In genomic region chr10:31927597-31928530, GRCh38 we compare ENCODE assay signal across 8 cellular contexts. TPM values are rescaled to one million over a fixed set of nuclear protein-coding genes. Genes with fewer than 3 reads are reported as not detected.
DNase-seq lines count a peak whose midpoint lies in the region; ATAC-seq lines count a peak whose summit lies in the region.

No MANE protein-coding gene starts in this region.

- peak overlapping the region; percentile 89 for H3K4me3 ChIP-seq in ACC112 (ENCODE audit: low read depth, low read length)

- H3K27me3 ChIP-seq in ACC112 (ENCODE audit: insufficient read depth, low read length) = no peaks in the 10 kb centered on the region

- H3K9me3 Mint-ChIP-seq in activated CD4-positive, alpha-beta memory T cell treated with anti-CD3 and anti-CD28 coated beads, Interleukin-2, amount 10 ng/mL, durations not matched to agents 7 days and 5 days = no peaks in the 10 kb centered on the region
- no peaks in the 10 kb centered on the region for H3K9me3 Mint-ChIP-seq in effector memory CD8-positive, alpha-beta T cell

- peaks cover 64% of the 10 kb centered on the region for H3K79me2 ChIP-seq in ACC112 (ENCODE audit: control insufficient read depth, insufficient read depth, low read length, unreplicated experiment)

- DNase-seq in NCI-H69 (lab: John Stamatoyannopoulos, UW) (peak; percentile 85), lung microvascular endothelial cell (ENCODE audit: low read depth in 2 of 2) (peak; percentile 48 to 64)
- peak; percentile 63 for DNase-seq in activated CD4-positive, alpha-beta memory T cell treated with anti-CD3 and anti-CD28 coated beads, Interleukin-2, amount 10 ng/mL, durations not matched to agents 7 days and 5 days
- DNase-seq in effector memory CD8-positive, alpha-beta T cell = peak; percentile 28 to 41 (median 39)
- DNase-seq in stimulated activated CD8-positive, alpha-beta memory T cell treated with anti-CD3 and anti-CD28 coated beads, Interleukin-4, amount 100 ng/mL, for 24 hours (ENCODE audit: low read depth) = peak; percentile 43

- H2AFZ ChIP-seq in ACC112 (ENCODE audit: low read length, unreplicated experiment) = peak overlapping the region; percentile 87

- peak overlapping the region; percentile 69 for H3K27ac ChIP-seq in ACC112 (ENCODE audit: low read depth, low read length)

- CTCF ChIA-PET in activated CD4-positive, alpha-beta memory T cell treated with anti-CD3 and anti-CD28 coated beads, Interleukin-2, amount 10 ng/mL, durations not matched to agents 7 days and 5 days (lab: Charles Lee) = interaction anchor here (0.5 to 1.0 kb wide), 2 partner anchors 79 to 93 kb away, joined by 4 read pairs; no protein-coding TSS in a partner anchor

- no peaks in the 10 kb centered on the region for H3K36me3 Mint-ChIP-seq in activated CD4-positive, alpha-beta memory T cell treated with anti-CD3 and anti-CD28 coated beads, Interleukin-2, amount 10 ng/mL, durations not matched to agents 7 days and 5 days (ENCODE audit: low read depth)
- peaks cover 18% of the 10 kb centered on the region for H3K36me3 Mint-ChIP-seq in effector memory CD8-positive, alpha-beta T cell (ENCODE audit: insufficient read depth)

- ATAC-seq in GM18519 (IDR thresholded peaks at IDR 0.05; ENCODE audit: low FRiP score, unreplicated experiment) (peak; percentile 4), HG03064 (IDR thresholded peaks at IDR 0.05; ENCODE audit: low read depth, unreplicated experiment) (peak; percentile 38)
- peak; percentile 46 for ATAC-seq in effector memory CD8-positive, alpha-beta T cell (replicated peaks)

- H3K4me3 Mint-ChIP-seq in activated CD4-positive, alpha-beta memory T cell treated with anti-CD3 and anti-CD28 coated beads, Interleukin-2, amount 10 ng/mL, durations not matched to agents 7 days and 5 days = peak overlapping the region; percentile 78
- H3K4me3 Mint-ChIP-seq in effector memory CD8-positive, alpha-beta T cell = peak overlapping the region; percentile 80 to 88

- peak overlapping the region; percentile 68 for H3K27ac Mint-ChIP-seq in activated CD4-positive, alpha-beta memory T cell treated with anti-CD3 and anti-CD28 coated beads, Interleukin-2, amount 10 ng/mL, durations not matched to agents 7 days and 5 days
- peak overlapping the region; percentile 85 to 91 for H3K27ac Mint-ChIP-seq in effector memory CD8-positive, alpha-beta T cell

- no peaks in the 10 kb centered on the region for H3K36me3 ChIP-seq in ACC112 (ENCODE audit: insufficient read depth, low read length)

- H3K27me3 Mint-ChIP-seq in activated CD4-positive, alpha-beta memory T cell treated with anti-CD3 and anti-CD28 coated beads, Interleukin-2, amount 10 ng/mL, durations not matched to agents 7 days and 5 days = peaks cover 6% of the 10 kb centered on the region
- H3K27me3 Mint-ChIP-seq in effector memory CD8-positive, alpha-beta T cell = no peaks in the 10 kb centered on the region

- peaks cover 17% of the 10 kb centered on the region for H3K4me1 ChIP-seq in ACC112 (ENCODE audit: control insufficient read depth, insufficient read depth, low read length, unreplicated experiment)

- POLR2A ChIA-PET in activated CD4-positive, alpha-beta memory T cell treated with anti-CD3 and anti-CD28 coated beads, Interleukin-2, amount 10 ng/mL, durations not matched to agents 7 days and 5 days (lab: Charles Lee) = interaction anchor here (1.2 to 2.0 kb wide), 2 partner anchors 9 to 896 kb away, joined by 3 to 6 read pairs; partner anchors contain the start of gene ZNF438

- H3K4me1 Mint-ChIP-seq in activated CD4-positive, alpha-beta memory T cell treated with anti-CD3 and anti-CD28 coated beads, Interleukin-2, amount 10 ng/mL, durations not matched to agents 7 days and 5 days = peaks cover 57% of the 10 kb centered on the region
- peaks cover 39 to 48% of the 10 kb centered on the region in 2 donors for H3K4me1 Mint-ChIP-seq in effector memory CD8-positive, alpha-beta T cell (ENCODE audit: low read depth in 2 of 2)

RNA-seq across cellular contexts. Expression of gene ARHGAP12, which starts 0.8 kb away (rescaled TPM):
- total RNA-seq in activated CD4-positive, alpha-beta memory T cell treated with anti-CD3 and anti-CD28 coated beads, Interleukin-2, amount 10 ng/mL, durations not matched to agents 7 days and 5 days = 10 to 100 TPM; 10.7 to 12.0 TPM
- total RNA-seq in lung microvascular endothelial cell = 20.3 and 26.0 TPM in 2 replicates

Comparison
In these comparisons a context has a peak if more than half of its experiments do, and no peak if none do; other contexts are left out.
1. Peak in every context shown above with its lines: DNase-seq, ATAC-seq, H3K4me3 ChIP-seq and H3K27ac ChIP-seq.